1 cellular context compared by ENCODE assay signal in the genomic region with DNA sequence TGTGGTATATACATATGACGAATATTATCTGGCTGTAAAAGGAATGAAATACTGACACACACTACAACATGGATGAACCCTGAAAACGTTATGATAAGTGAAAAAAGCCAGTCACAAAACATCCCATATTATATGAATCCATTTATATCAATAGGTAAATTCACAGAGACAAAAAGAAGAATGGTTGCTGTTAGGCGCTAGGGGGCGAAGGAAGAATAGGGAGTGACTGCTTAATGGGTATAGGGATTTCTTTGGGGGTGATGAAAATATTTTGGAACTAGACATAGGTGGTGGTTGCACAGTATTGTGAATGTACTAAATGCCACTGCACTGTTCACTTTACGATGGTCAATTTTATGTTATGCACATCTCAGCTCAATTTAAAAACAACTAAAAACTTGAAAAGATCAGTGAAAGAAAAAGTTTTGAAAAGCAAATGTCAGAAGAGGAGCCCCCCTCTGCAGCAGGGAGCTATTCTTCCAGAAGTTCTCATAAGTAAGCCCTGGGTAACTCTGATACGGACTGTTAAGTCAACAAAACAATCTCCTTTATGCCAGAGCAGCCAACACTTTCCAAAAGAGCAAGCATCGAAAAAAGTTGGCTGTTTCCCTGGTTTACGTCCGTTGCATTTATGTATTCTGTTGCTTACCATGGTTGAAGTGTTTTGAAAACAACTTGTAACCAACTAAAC.
TF ChIP-seq lines count a peak whose summit lies in the region.

No MANE protein-coding gene starts in this region.

TF ChIP-seq in IMR-90, 13 proteins besides CTCF, POLR2A, EP300 and RAD21 (continued from another document):
- TF ChIP-seq USF2 (IDR thresholded peaks at IDR 0.05; ENCODE audit: low read depth, low read length) (no peak), BHLHE40 (IDR thresholded peaks at IDR 0.05; ENCODE audit: low read depth, low read length) (no peak), CHD1 (IDR thresholded peaks at IDR 0.05; ENCODE audit: low read depth, low read length) (no peak), RCOR1 (IDR thresholded peaks at IDR 0.05; ENCODE audit: insufficient replicate concordance, low read length) (no peak)
TF ChIP-seq in IMR-90: peak in this region for 0.
